Comparison of ENCODE assay signal across 1 cellular context in genomic region chr1:43868741-43869067, GRCh38.
TF ChIP-seq lines count a peak whose summit lies in the region.

No MANE protein-coding gene starts in this region.

TF ChIP-seq in K562, 482 proteins besides CTCF, POLR2A, EP300 and RAD21 (continued from another document):
- TF ChIP-seq, protein P1, sequence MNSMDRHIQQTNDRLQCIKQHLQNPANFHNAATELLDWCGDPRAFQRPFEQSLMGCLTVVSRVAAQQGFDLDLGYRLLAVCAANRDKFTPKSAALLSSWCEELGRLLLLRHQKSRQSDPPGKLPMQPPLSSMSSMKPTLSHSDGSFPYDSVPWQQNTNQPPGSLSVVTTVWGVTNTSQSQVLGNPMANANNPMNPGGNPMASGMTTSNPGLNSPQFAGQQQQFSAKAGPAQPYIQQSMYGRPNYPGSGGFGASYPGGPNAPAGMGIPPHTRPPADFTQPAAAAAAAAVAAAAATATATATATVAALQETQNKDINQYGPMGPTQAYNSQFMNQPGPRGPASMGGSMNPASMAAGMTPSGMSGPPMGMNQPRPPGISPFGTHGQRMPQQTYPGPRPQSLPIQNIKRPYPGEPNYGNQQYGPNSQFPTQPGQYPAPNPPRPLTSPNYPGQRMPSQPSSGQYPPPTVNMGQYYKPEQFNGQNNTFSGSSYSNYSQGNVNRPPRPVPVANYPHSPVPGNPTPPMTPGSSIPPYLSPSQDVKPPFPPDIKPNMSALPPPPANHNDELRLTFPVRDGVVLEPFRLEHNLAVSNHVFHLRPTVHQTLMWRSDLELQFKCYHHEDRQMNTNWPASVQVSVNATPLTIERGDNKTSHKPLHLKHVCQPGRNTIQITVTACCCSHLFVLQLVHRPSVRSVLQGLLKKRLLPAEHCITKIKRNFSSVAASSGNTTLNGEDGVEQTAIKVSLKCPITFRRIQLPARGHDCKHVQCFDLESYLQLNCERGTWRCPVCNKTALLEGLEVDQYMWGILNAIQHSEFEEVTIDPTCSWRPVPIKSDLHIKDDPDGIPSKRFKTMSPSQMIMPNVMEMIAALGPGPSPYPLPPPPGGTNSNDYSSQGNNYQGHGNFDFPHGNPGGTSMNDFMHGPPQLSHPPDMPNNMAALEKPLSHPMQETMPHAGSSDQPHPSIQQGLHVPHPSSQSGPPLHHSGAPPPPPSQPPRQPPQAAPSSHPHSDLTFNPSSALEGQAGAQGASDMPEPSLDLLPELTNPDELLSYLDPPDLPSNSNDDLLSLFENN (IDR thresholded peaks at IDR 0.05; ENCODE audit: low read depth in 2 of 2, low read length in 2 of 2), result no peak
- 0 out of 2 replicates have a peak, but pooled peaks have one; percentile 5 for TF ChIP-seq NFIC (IDR thresholded peaks at IDR 0.05)
